1 cellular context compared by ENCODE assay signal in genomic region chr1:225882008-225882698, GRCh38.
TF ChIP-seq lines count a peak whose summit lies in the region.

TMEM63A (minus strand) TSS chr1:225882380; CDS start chr1:225877580, 4,800 bp downstream.

TF ChIP-seq in WTC11, 78 proteins besides CTCF, POLR2A, EP300 and RAD21 (continued from another document and continues in another):
- peak; percentile 80; the same call in 1 of the 2 replicates for TF ChIP-seq HMGXB4 (CRISPR knock-in tag; IDR thresholded peaks at IDR 0.05)
- TF ChIP-seq ZNF121 (CRISPR knock-in tag; IDR thresholded peaks at IDR 0.05), result no peak
- no peak for TF ChIP-seq TEAD1 (CRISPR knock-in tag; IDR thresholded peaks at IDR 0.05)
- TF ChIP-seq SMAD3 (CRISPR knock-in tag; IDR thresholded peaks at IDR 0.05; ENCODE audit: borderline replicate concordance), result no peak; the same call in 1 of the 2 replicates
- TF ChIP-seq ZNF232 (CRISPR knock-in tag; IDR thresholded peaks at IDR 0.05), result no peak
- TF ChIP-seq GABPB1 (CRISPR knock-in tag; IDR thresholded peaks at IDR 0.05), result peak; percentile 47; the same call in 1 of the 2 replicates
- no peak for TF ChIP-seq FOXP4 (CRISPR knock-in tag; IDR thresholded peaks at IDR 0.05)
- TF ChIP-seq KAT7 (CRISPR knock-in tag; IDR thresholded peaks at IDR 0.05; ENCODE audit: borderline replicate concordance), result 0 out of 2 replicates have a peak, but pooled peaks have one; percentile 86
- TF ChIP-seq FOXJ3 (CRISPR knock-in tag; IDR thresholded peaks at IDR 0.05; ENCODE audit: borderline replicate concordance), result no peak
- no peak for TF ChIP-seq JAZF1 (CRISPR knock-in tag; IDR thresholded peaks at IDR 0.05)
- no peak; the same call in 1 of the 2 replicates for TF ChIP-seq E2F5 (CRISPR knock-in tag; IDR thresholded peaks at IDR 0.05)
- no peak for TF ChIP-seq MXD4 (CRISPR knock-in tag; IDR thresholded peaks at IDR 0.05; ENCODE audit: borderline replicate concordance)
- TF ChIP-seq ZNF423 (CRISPR knock-in tag; IDR thresholded peaks at IDR 0.05), result no peak; the same call in 1 of the 2 replicates
- no peak for TF ChIP-seq RORB (CRISPR knock-in tag; IDR thresholded peaks at IDR 0.05)
- no peak for TF ChIP-seq ZBTB21 (CRISPR knock-in tag; IDR thresholded peaks at IDR 0.05; ENCODE audit: borderline replicate concordance)
- no peak for TF ChIP-seq ELF4 (CRISPR knock-in tag; IDR thresholded peaks at IDR 0.05; ENCODE audit: low read depth)
- TF ChIP-seq MLX (CRISPR knock-in tag; IDR thresholded peaks at IDR 0.05), result no peak
- no peak for TF ChIP-seq USF1 (CRISPR knock-in tag; IDR thresholded peaks at IDR 0.05)
- peak; percentile 89; the same call in 1 of the 2 replicates for TF ChIP-seq ARID4B (CRISPR knock-in tag; IDR thresholded peaks at IDR 0.05; ENCODE audit: borderline replicate concordance)
- peak; percentile 38; the same call in 1 of the 2 replicates for TF ChIP-seq MAX (CRISPR knock-in tag; IDR thresholded peaks at IDR 0.05)
- TF ChIP-seq ZNF138 (CRISPR knock-in tag; conservative IDR thresholded peaks at IDR 0.05), result no peak
- TF ChIP-seq USF2 (CRISPR knock-in tag; IDR thresholded peaks at IDR 0.05), result no peak
- TF ChIP-seq ATF6 (CRISPR knock-in tag; IDR thresholded peaks at IDR 0.05), result no peak
- no peak for TF ChIP-seq NR1H2 (CRISPR knock-in tag; IDR thresholded peaks at IDR 0.05)
- TF ChIP-seq PREB (CRISPR knock-in tag; IDR thresholded peaks at IDR 0.05; ENCODE audit: borderline replicate concordance), result no peak
- TF ChIP-seq E2F1 (CRISPR knock-in tag; IDR thresholded peaks at IDR 0.05), result no peak
- TF ChIP-seq RELA (CRISPR knock-in tag; IDR thresholded peaks at IDR 0.05; ENCODE audit: borderline replicate concordance), result no peak
- no peak for TF ChIP-seq ZNF416 (CRISPR knock-in tag; IDR thresholded peaks at IDR 0.05)
- no peak for TF ChIP-seq ZMAT4 (CRISPR knock-in tag; IDR thresholded peaks at IDR 0.05)
- no peak for TF ChIP-seq ETV6 (CRISPR knock-in tag; IDR thresholded peaks at IDR 0.05)
- TF ChIP-seq CBFB (CRISPR knock-in tag; IDR thresholded peaks at IDR 0.05; ENCODE audit: low read depth), result no peak
- TF ChIP-seq ZNF281 (CRISPR knock-in tag; IDR thresholded peaks at IDR 0.05), result no peak
